In genomic region chr13:20901668-20902437, GRCh38 we compare ENCODE assay signal across 8 cellular contexts. TPM values are rescaled to one million over a fixed set of nuclear protein-coding genes. Genes with fewer than 3 reads are reported as not detected.
A peak's percentile ranks its signal among the peaks of the same experiment; 100 is the strongest.
DNase-seq lines count a peak whose midpoint lies in the region; ATAC-seq and TF ChIP-seq lines count a peak whose summit lies in the region.

No MANE protein-coding gene starts in this region.

- H3K9me3 Mint-ChIP-seq in naive thymus-derived CD4-positive, alpha-beta T cell: no peaks in the 10 kb centered on the region
- H3K9me3 Mint-ChIP-seq in type B pancreatic cell: no peaks in the 10 kb centered on the region

- no peaks in the 10 kb centered on the region for H3K27me3 Mint-ChIP-seq in naive thymus-derived CD4-positive, alpha-beta T cell
- H3K27me3 Mint-ChIP-seq in type B pancreatic cell: no peaks in the 10 kb centered on the region

- peak; percentile 20 for DNase-seq in activated gamma-delta T cell treated with Interleukin-2 at 50 U/mL for 16 hours
- DNase-seq in activated gamma-delta T cell (lab: John Stamatoyannopoulos, UW): no peak
- peak; percentile 86 for DNase-seq in NB4 (ENCODE audit: low read depth)
- DNase-seq in activated CD4-positive, CD25-positive, alpha-beta regulatory T cell treated with anti-CD3 and anti-CD28 coated beads, Interleukin-2, amount 50 U/mL, for 72 hours: peak; percentile 51
- peak in 2 of 9 donors; percentile 40 to 43 for DNase-seq in naive thymus-derived CD4-positive, alpha-beta T cell
- DNase-seq in type B pancreatic cell (ENCODE audit: extremely low spot score, unreplicated experiment): no peak

- no peaks in the 10 kb centered on the region for H3K27me3 ChIP-seq in esophagus (ENCODE audit: control insufficient read depth in 1 of 2, insufficient read depth in 2 of 2, low read length in 2 of 2)
- no peaks in the 10 kb centered on the region for H3K27me3 ChIP-seq in naive thymus-derived CD4-positive, alpha-beta T cell (ENCODE audit: control insufficient read depth in 2 of 2, insufficient read depth in 2 of 2, low read length in 2 of 2)

- POLR2A ChIA-PET in naive thymus-derived CD4-positive, alpha-beta T cell (lab: Charles Lee): interaction anchor here (0.5 to 1.7 kb wide), 9 partner anchors 10 to 1269 kb away, joined by 3 to 16 read pairs (median 3); partner anchors contain the start of genes EEF1AKMT1 and MICU2

- intact Hi-C loops in naive thymus-derived CD4-positive, alpha-beta T cell (cut with micrococcal nuclease): loop anchor here (1.0 to 5.0 kb wide), 10 partner anchors 73 to 943 kb away; partner anchors contain the start of genes EEF1AKMT1 (in 2 of the 2), IFT88 (in 2 of the 2), MICU2 (in 1 of the 2) and MRPL57 (in 1 of the 2)

- 2 to 3% methylated on average over 21 of the region's 21 CpGs for WGBS in esophagus, 2 donors

- H3K4me3 Mint-ChIP-seq in naive thymus-derived CD4-positive, alpha-beta T cell: peak overlapping the region; percentile 88 to 98 (median 94)
- peak overlapping the region; percentile 94 for H3K4me3 Mint-ChIP-seq in type B pancreatic cell

- peak; percentile 21 for ATAC-seq in HG02623 (IDR thresholded peaks at IDR 0.05; ENCODE audit: unreplicated experiment)
- ATAC-seq in naive thymus-derived CD4-positive, alpha-beta T cell: peak; percentile 52

- no peaks in the 10 kb centered on the region for H3K9me3 ChIP-seq in esophagus (ENCODE audit: control insufficient read depth in 2 of 2, insufficient read depth in 1 of 2, low read depth in 1 of 2, low read length in 1 of 2)
- no peaks in the 10 kb centered on the region for H3K9me3 ChIP-seq in naive thymus-derived CD4-positive, alpha-beta T cell (ENCODE audit: control insufficient read depth in 2 of 3, low read length in 3 of 3)

- H3K4me3 ChIP-seq in NB4 (ENCODE audit: low read depth, low read length): peak overlapping the region; percentile 90
- peak overlapping the region; percentile 90 to 97 for H3K4me3 ChIP-seq in esophagus (ENCODE audit: low read depth in 1 of 2, low read length in 2 of 2)
- H3K4me3 ChIP-seq in naive thymus-derived CD4-positive, alpha-beta T cell (ENCODE audit: low read length): peak overlapping the region; percentile 98

- H3K36me3 ChIP-seq in esophagus (ENCODE audit: control insufficient read depth in 2 of 2, insufficient read depth in 2 of 2, low read length in 1 of 2): no peaks in the 10 kb centered on the region
- peaks cover 0 to 5% (median 0%) of the 10 kb centered on the region in 3 experiments for H3K36me3 ChIP-seq in naive thymus-derived CD4-positive, alpha-beta T cell (ENCODE audit: control insufficient read depth in 2 of 3, insufficient read depth in 3 of 3, low read length in 3 of 3)

- H3K27ac ChIP-seq in esophagus (ENCODE audit: low read depth in 2 of 2, low read length in 1 of 2): peak overlapping the region; percentile 87 to 98
- peak overlapping the region; percentile 83 for H3K27ac ChIP-seq in naive thymus-derived CD4-positive, alpha-beta T cell (ENCODE audit: low read depth, low read length)

- TF ChIP-seq CTCF in NB4 (IDR thresholded peaks at IDR 0.05; ENCODE audit: low read depth, low read length): no peak
- no peak for TF ChIP-seq CTCF in type B pancreatic cell (conservative IDR thresholded peaks at IDR 0.05)

- H3K4me1 Mint-ChIP-seq in naive thymus-derived CD4-positive, alpha-beta T cell: peaks cover 17 to 48% (median 37%) of the 10 kb centered on the region in 7 donors
- H3K4me1 Mint-ChIP-seq in type B pancreatic cell (ENCODE audit: unreplicated experiment): peaks cover 13% of the 10 kb centered on the region

- H3K36me3 Mint-ChIP-seq in naive thymus-derived CD4-positive, alpha-beta T cell: peaks cover 0 to 7% (median 5%) of the 10 kb centered on the region in 5 donors
- H3K36me3 Mint-ChIP-seq in type B pancreatic cell: peaks cover 3% of the 10 kb centered on the region

- H3K4me1 ChIP-seq in esophagus (ENCODE audit: control insufficient read depth in 2 of 2, insufficient read depth in 2 of 2, low read length in 1 of 2): no peaks in the 10 kb centered on the region
- peaks cover 10 to 21% of the 10 kb centered on the region in 2 donors for H3K4me1 ChIP-seq in naive thymus-derived CD4-positive, alpha-beta T cell (ENCODE audit: control insufficient read depth in 2 of 2, insufficient read depth in 2 of 2, low read length in 2 of 2)

- CTCF ChIA-PET in naive thymus-derived CD4-positive, alpha-beta T cell (lab: Charles Lee): interaction anchor here (1.0 to 1.4 kb wide), 2 partner anchors 12 to 942 kb away, joined by 3 to 4 read pairs; no protein-coding TSS in a partner anchor

- peak overlapping the region; percentile 88 to 97 (median 92) for H3K27ac Mint-ChIP-seq in naive thymus-derived CD4-positive, alpha-beta T cell
- peak overlapping the region; percentile 92 for H3K27ac Mint-ChIP-seq in type B pancreatic cell

- TF ChIP-seq POLR2A in NB4 (IDR thresholded peaks at IDR 0.05; ENCODE audit: extremely low read depth, insufficient read length): no peak

RNA-seq across cellular contexts. Expression of gene XPO4, which starts 0.7 kb away (rescaled TPM):
- 1 to 10 TPM; 2.1 to 3.3 TPM for polyA plus RNA-seq in esophagus
- 10 to 100 TPM; 20.9 to 26.5 (median 23.5) TPM for total RNA-seq in naive thymus-derived CD4-positive, alpha-beta T cell
- 1 to 10 TPM; 6.1 to 6.9 TPM for polyA plus RNA-seq in naive thymus-derived CD4-positive, alpha-beta T cell
- 17.5 and 23.1 TPM in 2 replicates for total RNA-seq in type B pancreatic cell (ENCODE audit: low replicate concordance)

Comparison
In these comparisons a context has a peak if more than half of its experiments do, and no peak if none do; other contexts are left out.
1. DNase-seq: peak in activated gamma-delta T cell treated with Interleukin-2 at 50 U/mL for 16 hours (single experiment), NB4 (single experiment) and activated CD4-positive, CD25-positive, alpha-beta regulatory T cell treated with anti-CD3 and anti-CD28 coated beads, Interleukin-2, amount 50 U/mL, for 72 hours (single experiment); none in activated gamma-delta T cell (single experiment) and type B pancreatic cell (single experiment).
2. Peak in every context shown above with its lines, with median percentiles within 50 percentile points of each other: H3K4me3 ChIP-seq.